12 cellular contexts compared by ENCODE assay signal in the genomic region with DNA sequence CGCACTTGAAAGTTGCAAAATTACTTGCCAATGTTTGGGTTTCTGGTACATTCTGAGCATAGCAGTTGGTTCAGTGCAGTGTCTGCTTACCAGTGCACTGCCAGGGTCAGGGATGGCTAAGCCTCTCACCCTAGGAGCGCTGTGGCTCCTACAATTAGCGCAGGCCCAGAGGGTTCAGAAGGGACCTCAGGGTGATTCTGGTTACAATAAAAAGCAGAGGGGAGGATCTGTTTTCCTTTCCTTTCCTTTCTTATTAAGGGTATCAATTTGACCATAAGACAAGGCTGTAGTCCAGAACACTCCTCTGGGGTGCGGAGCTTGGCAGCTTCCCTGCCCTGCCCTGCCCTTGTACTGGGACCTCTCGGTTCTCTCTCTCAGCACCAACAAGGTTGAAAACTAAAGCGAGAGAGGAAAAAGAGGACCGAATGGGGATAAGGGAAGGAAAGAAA. TPM values are rescaled to one million over a fixed set of nuclear protein-coding genes. Genes with fewer than 3 reads are reported as not detected.
DNase-seq lines count a peak whose midpoint lies in the region; ATAC-seq, FAIRE-seq and TF ChIP-seq lines count a peak whose summit lies in the region.
"Had no signal": no experiment of that assay in that cellular context is flagged by ENCODE, and none has a peak within 500 bp of the region (broad histone marks: within the 10 kb centered on the region; RNA-seq: fewer than 3 reads in every experiment).

No MANE protein-coding gene starts in this region.

- in situ Hi-C loops in HepG2 (cut with HindIII; ENCODE audit: extremely low pct_ligation_motif_present, low pct_unique_long_range_greater_than_20kb), result loop anchor here (10.0 kb wide), 1 partner anchor 1572 kb away; no protein-coding TSS in a partner anchor

- no peaks in the 10 kb centered on the region for H3K9me3 Mint-ChIP-seq in activated T-cell treated with anti-CD3 and anti-CD28 coated beads, Interleukin-2, amount 50 U/mL, for 72 hours
- H3K9me3 Mint-ChIP-seq: activated CD4-positive, alpha-beta memory T cell treated with anti-CD3 and anti-CD28 coated beads for 36 hours had no signal

- H3K27ac ChIP-seq in dorsolateral prefrontal cortex (peak overlapping the region in 12 of 59 donors; percentile 18 to 98 (median 40)), HepG2 (ENCODE audit: extremely low read length, insufficient read depth, low read length) (no peak overlapping the region), small intestine (ENCODE audit: low read depth in 1 of 2, low read length in 1 of 2) (peak overlapping the region in 1 of 2 donors; percentile 4)

- intact Hi-C loops in dorsolateral prefrontal cortex (cut with DNase I) (loop anchor here (5.0 to 10.0 kb wide), 3 partner anchors 422 to 1419 kb away; no protein-coding TSS in a partner anchor), HepG2 (cut with micrococcal nuclease; ENCODE audit: unreplicated experiment) (no loop called here)

- H3K27me3 Mint-ChIP-seq in activated T-cell treated with anti-CD3 and anti-CD28 coated beads, Interleukin-2, amount 50 U/mL, for 72 hours (ENCODE audit: low read depth), result peaks cover 88% of the 10 kb centered on the region

- H2AFZ ChIP-seq in HepG2 (ENCODE audit: low read length), result no peak overlapping the region

- H3K36me3 Mint-ChIP-seq in activated T-cell treated with anti-CD3 and anti-CD28 coated beads, Interleukin-2, amount 50 U/mL, for 72 hours (ENCODE audit: insufficient read depth in 2 of 2), result no peaks in the 10 kb centered on the region
- H3K36me3 Mint-ChIP-seq: activated CD4-positive, alpha-beta memory T cell treated with anti-CD3 and anti-CD28 coated beads for 36 hours; naive thymus-derived CD4-positive, alpha-beta T cell had no signal

- POLR2A ChIA-PET in HepG2 (lab: Yijun Ruan, JAX), result no interaction called here

- peaks cover 97% of the 10 kb centered on the region for H3K27me3 ChIP-seq in H7 (ENCODE audit: control insufficient read depth, insufficient read depth, low read length)
- H3K27me3 ChIP-seq in dorsolateral prefrontal cortex, result peaks cover 0 to 73% (median 39%) of the 10 kb centered on the region in 45 donors
- peaks cover 17 to 48% of the 10 kb centered on the region in 2 experiments for H3K27me3 ChIP-seq in HepG2 (ENCODE audit: control insufficient read depth in 1 of 2, insufficient read depth in 2 of 2, low read length in 2 of 2)
- peaks cover 4 to 19% of the 10 kb centered on the region in 2 donors for H3K27me3 ChIP-seq in small intestine (ENCODE audit: control insufficient read depth in 2 of 2, insufficient read depth in 2 of 2, low read length in 2 of 2)

- TF ChIP-seq EP300 in HepG2 (IDR thresholded peaks at IDR 0.05; ENCODE audit: low read depth in 2 of 2, low read length in 2 of 2) (no peak), HepG2 (CRISPR knock-in tag; IDR thresholded peaks at IDR 0.05; ENCODE audit: borderline replicate concordance) (no peak)

- H3K4me3 ChIP-seq in H7 (ENCODE audit: insufficient read depth, low read depth, low read length) (no peak overlapping the region), dorsolateral prefrontal cortex (peak overlapping the region in 56 of 59 donors; percentile 19 to 82 (median 68)), HepG2 (replicated peaks in 1 of 3; ENCODE audit: insufficient read depth in 1 of 3, low read depth in 2 of 3, low read length in 3 of 3) (no peak overlapping the region), small intestine (ENCODE audit: low read depth in 1 of 2, low read length in 2 of 2) (peak overlapping the region in 1 of 2 donors; percentile 53)

- no peaks in the 10 kb centered on the region for H4K20me1 ChIP-seq in HepG2 (ENCODE audit: insufficient read depth, low read length)

- peak; percentile 54 for DNase-seq in H7
- no peak for DNase-seq in dorsolateral prefrontal cortex
- no peak for DNase-seq in HepG2 (ENCODE audit: low spot score)
- peak; percentile 49 for DNase-seq in small intestine
- DNase-seq in activated T-cell treated with anti-CD3 and anti-CD28 coated beads, Interleukin-2, amount 50 U/mL, for 72 hours, result no peak
- DNase-seq in D341Med (ENCODE audit: low spot score), result no peak
- DNase-seq: activated CD4-positive, alpha-beta memory T cell treated with anti-CD3 and anti-CD28 coated beads for 36 hours; foreskin fibroblast; naive thymus-derived CD4-positive, alpha-beta T cell; NCI-H510A treated with DMSO at 0.1 percent for 48 hours had no signal

- no peak for TF ChIP-seq RAD21 in HepG2 (CRISPR knock-in tag; IDR thresholded peaks at IDR 0.05)

- H3K79me2 ChIP-seq in HepG2 (ENCODE audit: insufficient read depth, low read length), result no peaks in the 10 kb centered on the region

- no peak overlapping the region for H3K4me3 Mint-ChIP-seq in activated T-cell treated with anti-CD3 and anti-CD28 coated beads, Interleukin-2, amount 50 U/mL, for 72 hours
- H3K4me3 Mint-ChIP-seq: activated CD4-positive, alpha-beta memory T cell treated with anti-CD3 and anti-CD28 coated beads for 36 hours had no signal

- H3K27ac Mint-ChIP-seq in activated T-cell treated with anti-CD3 and anti-CD28 coated beads, Interleukin-2, amount 50 U/mL, for 72 hours, result no peak overlapping the region
- H3K27ac Mint-ChIP-seq: activated CD4-positive, alpha-beta memory T cell treated with anti-CD3 and anti-CD28 coated beads for 36 hours; naive thymus-derived CD4-positive, alpha-beta T cell had no signal

- TF ChIP-seq POLR2A in HepG2 (IDR thresholded peaks at IDR 0.05; ENCODE audit: insufficient read depth in 1 of 2, low read depth in 2 of 2, low read length in 2 of 2), result no peak
- TF ChIP-seq POLR2A in GM18505 (IDR thresholded peaks at IDR 0.05; ENCODE audit: borderline replicate concordance, extremely low read depth, insufficient read depth, insufficient read length), result no peak

- no peak overlapping the region for H3K4me2 ChIP-seq in HepG2 (ENCODE audit: low read depth, low read length)

- no peak for TF ChIP-seq CTCF in dorsolateral prefrontal cortex (IDR thresholded peaks at IDR 0.05 in 54 of 56, conservative IDR thresholded peaks at IDR 0.05 in 2 of 56; ENCODE audit: low read depth in 1 of 56, partially characterized antibody in 56 of 56)
- no peak for TF ChIP-seq CTCF in HepG2 (CRISPR knock-in tag; IDR thresholded peaks at IDR 0.05)

- peaks cover 27% of the 10 kb centered on the region for H3K4me1 ChIP-seq in HepG2 (ENCODE audit: insufficient read depth, low read length)
- no peaks in the 10 kb centered on the region for H3K4me1 ChIP-seq in small intestine (ENCODE audit: control insufficient read depth in 2 of 2, insufficient read depth in 1 of 2, low read depth in 1 of 2, low read length in 1 of 2)

- H3K4me1 Mint-ChIP-seq in activated T-cell treated with anti-CD3 and anti-CD28 coated beads, Interleukin-2, amount 50 U/mL, for 72 hours (ENCODE audit: low read depth), result peaks cover 5% of the 10 kb centered on the region

- H3K36me3 ChIP-seq in H7 (replicated peaks; ENCODE audit: control insufficient read depth, insufficient read depth, low read length), result no peaks in the 10 kb centered on the region
- H3K36me3 ChIP-seq in HepG2 (replicated peaks in 1 of 2; ENCODE audit: control insufficient read depth in 1 of 2, insufficient read depth in 2 of 2, low read length in 2 of 2), result no peaks in the 10 kb centered on the region
- no peaks in the 10 kb centered on the region for H3K36me3 ChIP-seq in small intestine (ENCODE audit: control insufficient read depth in 2 of 2, insufficient read depth in 2 of 2, low read length in 2 of 2)

- no TSS peak for BruUV-seq in HepG2 (replicated peaks; lab: Mats Ljungman, UMichigan)

- no peaks in the 10 kb centered on the region for H3K9me3 ChIP-seq in HepG2 (ENCODE audit: low read length)
- H3K9me3 ChIP-seq in small intestine (ENCODE audit: control insufficient read depth, low read depth), result no peaks in the 10 kb centered on the region

- WGBS in HepG2 (ENCODE audit: low lambda C conversion rate), result 64% methylated on average over 7 of the region's 7 CpGs
- 24 to 28% (median 27%) methylated on average over 7 of the region's 7 CpGs for WGBS in small intestine, 3 donors

- H3K9ac ChIP-seq in HepG2 (ENCODE audit: insufficient read depth, low read depth, low read length), result no peak overlapping the region

- ATAC-seq in HepG2 (no peak), HG03457 (IDR thresholded peaks at IDR 0.05; ENCODE audit: unreplicated experiment) (no peak), GM18505 (IDR thresholded peaks at IDR 0.05; ENCODE audit: unreplicated experiment) (no peak)
- no peak for ATAC-seq in activated T-cell treated with anti-CD3 and anti-CD28 coated beads, Interleukin-2, amount 50 U/mL, for 72 hours (replicated peaks in 1 of 2)
- ATAC-seq: naive thymus-derived CD4-positive, alpha-beta T cell had no signal

- CTCF ChIA-PET in HepG2 (lab: Yijun Ruan, JAX; ENCODE audit: low intra/inter-chr PET ratio, low total read pairs), result no interaction called here

- FAIRE-seq in HepG2 (lab: Jason Lieb, UNC) (no peak), small intestine (lab: Jason Lieb, UNC) (no peak)

RNA-seq across cellular contexts. Expression of gene MAFB, which starts 2.6 kb away (rescaled TPM):
- total RNA-seq in H7 (2014; rRNA removed; shearing (Covaris generic)), result 2.4 and 4.2 TPM in 2 replicates
- total RNA-seq in dorsolateral prefrontal cortex (10 to 100 TPM in 113 of 120 experiments, 1 to 10 TPM in 7; 5.9 to 32.8 (median 14.7) TPM), HepG2 (2016; rRNA removed; fragmentation: Illumina TruSeq; extraction: Trizol) (0.11 and 0.18 TPM in 2 replicates)
- not detected in 2 replicates for total RNA-seq in HepG2 (2016; cell fraction: cytosol; rRNA removed; fragmentation: Illumina TruSeq; extraction: Trizol; ENCODE audit: low read depth)
- total RNA-seq in HepG2 (2016; cell fraction: insoluble cytoplasmic fraction; rRNA removed; fragmentation: Illumina TruSeq; extraction: Trizol), result 0.06 and 0.27 TPM in 2 replicates
- 0.03 and 0.09 TPM in 2 replicates for total RNA-seq in HepG2 (2016; cell fraction: membrane; rRNA removed; fragmentation: Illumina TruSeq; extraction: Trizol)
- 0.13 and 0.25 TPM in 2 replicates for total RNA-seq in HepG2 (2016; cell fraction: nucleus; rRNA removed; fragmentation: Illumina TruSeq; extraction: Trizol)
- polyA plus RNA-seq in HepG2 (2011; rRNA removed) (0.08 and 0.14 TPM in 2 replicates), small intestine (10 to 100 TPM in 1 of 3 donors, 1 to 10 TPM in 2; 1.1 to 10.7 (median 5.9) TPM)
- 0.04 and 0.10 TPM in 2 replicates for polyA plus RNA-seq in HepG2 (2011; cell fraction: cytosol; rRNA removed)
- 0.14 and 0.24 TPM in 2 replicates for polyA plus RNA-seq in HepG2 (2011; cell fraction: nucleus; rRNA removed)
- polyA plus RNA-seq in HepG2 (2012), result 0.11 and 0.28 TPM in 2 replicates
- polyA plus RNA-seq in HepG2 (2016; cell fraction: cytosol; fragmentation: Illumina TruSeq; extraction: Trizol; ENCODE audit: low read depth), result not detected in 2 replicates
- polyA plus RNA-seq in HepG2 (2016; cell fraction: insoluble cytoplasmic fraction; fragmentation: Illumina TruSeq; extraction: Trizol; ENCODE audit: low read depth), result 0.26 and 0.32 TPM in 2 replicates
- polyA plus RNA-seq in HepG2 (2016; cell fraction: membrane; fragmentation: Illumina TruSeq; extraction: Trizol; ENCODE audit: low read depth), result 0.05 and 0.07 TPM in 2 replicates
- 0.39 and 0.52 TPM in 2 replicates for polyA plus RNA-seq in HepG2 (2016; cell fraction: nucleus; fragmentation: Illumina TruSeq; extraction: Trizol; ENCODE audit: insufficient read depth, low read depth)
- polyA minus RNA-seq in HepG2 (2011; rRNA and poly(A)+ RNA removed; ENCODE audit: low replicate concordance), result 0.06 and 0.98 TPM in 2 replicates
- 0.18 and 0.20 TPM in 2 replicates for polyA minus RNA-seq in HepG2 (2011; cell fraction: cytosol; rRNA and poly(A)+ RNA removed)
- 0.12 and 0.13 TPM in 2 replicates for polyA minus RNA-seq in HepG2 (2011; cell fraction: nucleus; rRNA and poly(A)+ RNA removed)
- total RNA-seq in activated T-cell treated with anti-CD3 and anti-CD28 coated beads, Interleukin-2, amount 50 U/mL, for 72 hours, result under 1 TPM; 0.19 to 0.39 TPM
- total RNA-seq: activated CD4-positive, alpha-beta memory T cell treated with anti-CD3 and anti-CD28 coated beads for 36 hours had no signal
- polyA plus RNA-seq: naive thymus-derived CD4-positive, alpha-beta T cell had no signal

Comparison
In these comparisons a context has a peak if more than half of its experiments do, and no peak if none do; other contexts are left out.
1. DNase-seq: peak in H7 (single experiment) and small intestine (single experiment); none in dorsolateral prefrontal cortex (0 of 10), HepG2 (single experiment), activated T-cell treated with anti-CD3 and anti-CD28 coated beads, Interleukin-2, amount 50 U/mL, for 72 hours (0 of 2) and D341Med (single experiment).
2. H3K4me3 ChIP-seq: peak in dorsolateral prefrontal cortex (56 of 59); none in H7 (single experiment) and HepG2 (0 of 3).